In the genomic region with DNA sequence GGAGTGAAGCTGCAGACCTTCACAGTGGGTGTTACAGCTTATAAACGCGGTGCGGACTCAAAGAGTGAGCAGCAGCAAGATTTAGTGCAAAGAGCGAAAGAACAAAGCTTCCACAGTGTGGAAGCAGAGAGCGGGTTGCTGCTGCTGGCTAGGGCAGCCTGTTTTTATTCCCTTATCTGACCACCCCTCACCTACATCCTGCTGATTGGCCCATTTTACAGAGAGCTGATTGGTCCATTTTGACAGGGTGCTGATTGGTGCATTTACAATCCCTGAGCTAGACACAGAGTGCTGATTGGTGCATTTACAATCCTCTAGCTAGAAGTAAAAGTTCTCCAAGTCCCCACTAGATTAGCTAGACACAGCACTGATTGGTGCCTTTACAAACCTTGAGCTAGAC, we compare ENCODE assay signal across 6 cellular contexts.
A peak's percentile ranks its signal among the peaks of the same experiment; 100 is the strongest.
DNase-seq lines count a peak whose midpoint lies in the region; ATAC-seq, FAIRE-seq and TF ChIP-seq lines count a peak whose summit lies in the region.
"Not testable (repeated sequence)": the region's sequence is repeated elsewhere in the genome, so short reads cannot be mapped to it uniquely, and the experiment has no call there.

No MANE protein-coding gene starts in this region.

- FAIRE-seq in K562 (lab: Jason Lieb, UNC); HepG2 (lab: Jason Lieb, UNC): not testable (repeated sequence)

- TF ChIP-seq CTCF in WTC11 (IDR thresholded peaks at IDR 0.05); K562 (IDR thresholded peaks at IDR 0.05 in 2 of 3, conservative IDR thresholded peaks at IDR 0.05 in 1 of 3; ENCODE audit: insufficient read depth in 2 of 3, low read depth in 1 of 3, low read length in 3 of 3); osteocyte (IDR thresholded peaks at IDR 0.05): not testable (repeated sequence)
- peak; percentile 60 for TF ChIP-seq CTCF in HepG2 (CRISPR knock-in tag; IDR thresholded peaks at IDR 0.05)

- H3K4me3 Mint-ChIP-seq in WTC11; activated CD8-positive, alpha-beta memory T cell treated with anti-CD3 and anti-CD28 coated beads, Interleukin-2, amount 10 ng/mL, durations not matched to agents 7 days and 5 days; osteocyte (ENCODE audit: unreplicated experiment): not testable (repeated sequence)

- not testable (repeated sequence) for BruUV-seq in K562 (replicated peaks; lab: Mats Ljungman, UMichigan); HepG2 (replicated peaks; lab: Mats Ljungman, UMichigan)

- not testable (repeated sequence) for TF ChIP-seq RAD21 in K562 (CRISPR knock-in tag; conservative IDR thresholded peaks at IDR 0.05 in 1 of 2, IDR thresholded peaks at IDR 0.05 in 1 of 2); HepG2 (CRISPR knock-in tag; IDR thresholded peaks at IDR 0.05)

- H3K4me1 Mint-ChIP-seq in WTC11 (peaks cover 15% of the 10 kb centered on the region), osteocyte (ENCODE audit: unreplicated experiment) (peaks cover 12% of the 10 kb centered on the region)
- peaks cover 18% of the 10 kb centered on the region for H3K4me1 Mint-ChIP-seq in activated CD8-positive, alpha-beta memory T cell treated with anti-CD3 and anti-CD28 coated beads, Interleukin-2, amount 10 ng/mL, durations not matched to agents 7 days and 5 days

- H3K9me3 ChIP-seq in K562 (replicated peaks; ENCODE audit: control insufficient read depth, insufficient read depth, low read depth, low read length); HepG2 (ENCODE audit: low read length): not testable (repeated sequence)

- intact Hi-C loops in K562 (cut with micrococcal nuclease) = loop anchor here (10.0 kb wide), 1 partner anchor 278 kb away; a partner anchor contains a TSS
- intact Hi-C loops in HepG2 (cut with micrococcal nuclease; ENCODE audit: unreplicated experiment) = loop anchor here (5.0 kb wide), 1 partner anchor 116 kb away; no protein-coding TSS in a partner anchor

- in situ Hi-C loops in K562 (cut with MboI) (loop anchor here (5.0 kb wide), 1 partner anchor 201 kb away; no protein-coding TSS in a partner anchor), HepG2 (cut with HindIII; ENCODE audit: extremely low pct_ligation_motif_present, low pct_unique_long_range_greater_than_20kb) (loop anchor here (5.0 kb wide), 1 partner anchor 246 kb away; no protein-coding TSS in a partner anchor)

- H3K4me1 ChIP-seq in K562 (replicated peaks in 1 of 2; ENCODE audit: control insufficient read depth in 2 of 2, insufficient read depth in 2 of 2, low read length in 2 of 2) = not testable (repeated sequence)
- peaks cover 51% of the 10 kb centered on the region for H3K4me1 ChIP-seq in HepG2 (ENCODE audit: insufficient read depth, low read length)

- not testable (repeated sequence) for H3K4me2 ChIP-seq in K562 (ENCODE audit: insufficient read depth, low read length)
- peak overlapping the region; percentile 42; the same call in 1 of the 2 replicates for H3K4me2 ChIP-seq in HepG2 (ENCODE audit: low read depth, low read length)

- not testable (repeated sequence) for H3K9ac ChIP-seq in K562 (ENCODE audit: insufficient read depth in 1 of 2, low read depth in 2 of 2, low read length in 2 of 2); HepG2 (ENCODE audit: insufficient read depth, low read depth, low read length)

- POLR2A ChIA-PET in WTC11 (lab: Charles Lee) = not testable (repeated sequence)
- POLR2A ChIA-PET in K562 (lab: Yijun Ruan, JAX) = interaction anchor here (0.6 to 0.7 kb wide), 2 partner anchors 9 to 13 kb away, joined by 3 read pairs; no protein-coding TSS in a partner anchor
- POLR2A ChIA-PET in HepG2 (lab: Yijun Ruan, JAX) = interaction anchor here (1.2 to 1.5 kb wide), 2 partner anchors 116 to 207 kb away, joined by 3 to 6 read pairs; no protein-coding TSS in a partner anchor

- peaks cover 16% of the 10 kb centered on the region for H3K36me3 Mint-ChIP-seq in WTC11
- H3K36me3 Mint-ChIP-seq in activated CD8-positive, alpha-beta memory T cell treated with anti-CD3 and anti-CD28 coated beads, Interleukin-2, amount 10 ng/mL, durations not matched to agents 7 days and 5 days; osteocyte (ENCODE audit: unreplicated experiment): not testable (repeated sequence)

- not testable (repeated sequence) for H3K36me3 ChIP-seq in K562 (ENCODE audit: control insufficient read depth, insufficient read depth, low read length); HepG2 (replicated peaks in 1 of 2; ENCODE audit: control insufficient read depth in 1 of 2, insufficient read depth in 2 of 2, low read length in 2 of 2)

- not testable (repeated sequence) for H3K27ac Mint-ChIP-seq in WTC11; activated CD8-positive, alpha-beta memory T cell treated with anti-CD3 and anti-CD28 coated beads, Interleukin-2, amount 10 ng/mL, durations not matched to agents 7 days and 5 days; osteocyte (ENCODE audit: unreplicated experiment)

- ATAC-seq in WTC11; activated CD8-positive, alpha-beta memory T cell treated with anti-CD3 and anti-CD28 coated beads, Interleukin-2, amount 10 ng/mL, durations not matched to agents 7 days and 5 days; K562: not testable (repeated sequence)
- peak; percentile 21 for ATAC-seq in HepG2

- H3K27me3 ChIP-seq in K562 (ENCODE audit: control insufficient read depth in 2 of 2, insufficient read depth in 2 of 2, low read length in 2 of 2); HepG2 (ENCODE audit: control insufficient read depth in 1 of 2, insufficient read depth in 2 of 2, low read length in 2 of 2): not testable (repeated sequence)

- H3K9me1 ChIP-seq in K562 (ENCODE audit: control insufficient read depth, insufficient read depth, low read length) = not testable (repeated sequence)

- peak; percentile 2 for DNase-seq in H4 (ENCODE audit: low spot score)
- not testable (repeated sequence) for DNase-seq in WTC11 (ENCODE audit: low spot score); K562 (ENCODE audit: extremely low read depth in 1 of 4, low spot score in 3 of 4)
- peak; percentile 11 for DNase-seq in activated CD8-positive, alpha-beta memory T cell treated with anti-CD3 and anti-CD28 coated beads, Interleukin-2, amount 10 ng/mL, durations not matched to agents 7 days and 5 days
- peak; percentile 45 for DNase-seq in HepG2 (ENCODE audit: low spot score)
- peak; percentile 46 for DNase-seq in osteocyte (ENCODE audit: extremely low spot score, unreplicated experiment)

- 29% methylated on average over 2 of the region's 5 CpGs for WGBS in K562 (ENCODE audit: insufficient coverage, low coverage, missing lambda C conversion rate)
- WGBS in HepG2 (ENCODE audit: low lambda C conversion rate) = 38% methylated on average over 5 of the region's 5 CpGs

- H3K9me3 Mint-ChIP-seq in WTC11 = peaks cover 21% of the 10 kb centered on the region
- not testable (repeated sequence) for H3K9me3 Mint-ChIP-seq in activated CD8-positive, alpha-beta memory T cell treated with anti-CD3 and anti-CD28 coated beads, Interleukin-2, amount 10 ng/mL, durations not matched to agents 7 days and 5 days (ENCODE audit: low read depth); osteocyte (ENCODE audit: unreplicated experiment)

- not testable (repeated sequence) for H4K20me1 ChIP-seq in K562 (replicated peaks; ENCODE audit: control insufficient read depth, insufficient read depth, low read length); HepG2 (ENCODE audit: insufficient read depth, low read length)

- not testable (repeated sequence) for TF ChIP-seq POLR2A in K562 (conservative IDR thresholded peaks at IDR 0.05)
- 0 out of 4 replicates have a peak, but pooled peaks of 1 of the 2 experiments have one; percentile 25 for TF ChIP-seq POLR2A in HepG2 (IDR thresholded peaks at IDR 0.05; ENCODE audit: insufficient read depth in 1 of 2, low read depth in 2 of 2, low read length in 2 of 2)

- not testable (repeated sequence) for H3K27ac ChIP-seq in K562 (ENCODE audit: extremely low read depth, low read depth, low read length); HepG2 (ENCODE audit: extremely low read length, insufficient read depth, low read length)

- not testable (repeated sequence) for TF ChIP-seq EP300 in K562 (IDR thresholded peaks at IDR 0.05; ENCODE audit: low read length); HepG2 (IDR thresholded peaks at IDR 0.05; ENCODE audit: low read depth in 2 of 2, low read length in 2 of 2); HepG2 (CRISPR knock-in tag; IDR thresholded peaks at IDR 0.05; ENCODE audit: borderline replicate concordance)

- not testable (repeated sequence) for H3K4me3 ChIP-seq in K562; HepG2 (replicated peaks in 1 of 3; ENCODE audit: insufficient read depth in 1 of 3, low read depth in 2 of 3, low read length in 3 of 3)

- CTCF ChIA-PET in WTC11 (lab: Charles Lee) = interaction anchor here (0.5 to 8.5 kb wide), 31 partner anchors 8 to 1075 kb away, joined by 3 to 158 read pairs (median 7); a partner anchor contains a TSS
- CTCF ChIA-PET in activated CD8-positive, alpha-beta memory T cell treated with anti-CD3 and anti-CD28 coated beads, Interleukin-2, amount 10 ng/mL, durations not matched to agents 7 days and 5 days (lab: Charles Lee) = interaction anchor here (0.8 to 9.3 kb wide), 24 partner anchors 9 to 1094 kb away, joined by 3 to 156 read pairs (median 4); no protein-coding TSS in a partner anchor
- CTCF ChIA-PET in K562 (lab: Yijun Ruan, JAX; ENCODE audit: low intra/inter-chr PET ratio) = interaction anchor here (2.0 kb wide), 1 partner anchor 202 kb away, joined by 13 read pairs; no protein-coding TSS in a partner anchor
- CTCF ChIA-PET in HepG2 (lab: Yijun Ruan, JAX; ENCODE audit: low intra/inter-chr PET ratio, low total read pairs) = interaction anchor here (1.5 to 6.4 kb wide), 4 partner anchors 100 to 248 kb away, joined by 3 to 106 read pairs (median 27); no protein-coding TSS in a partner anchor

- H2AFZ ChIP-seq in K562 (ENCODE audit: low read depth, low read length); HepG2 (ENCODE audit: low read length): not testable (repeated sequence)

- peaks cover 15% of the 10 kb centered on the region for H3K27me3 Mint-ChIP-seq in WTC11 (ENCODE audit: low read depth)
- not testable (repeated sequence) for H3K27me3 Mint-ChIP-seq in activated CD8-positive, alpha-beta memory T cell treated with anti-CD3 and anti-CD28 coated beads, Interleukin-2, amount 10 ng/mL, durations not matched to agents 7 days and 5 days; osteocyte (ENCODE audit: unreplicated experiment)

- H3K79me2 ChIP-seq in K562 (ENCODE audit: control insufficient read depth, insufficient read depth, low read length); HepG2 (ENCODE audit: insufficient read depth, low read length): not testable (repeated sequence)
